Comparison of ENCODE assay signal across 8 cellular contexts in genomic region chr20:52974155-52974554, GRCh38. TPM values are rescaled to one million over a fixed set of nuclear protein-coding genes. Genes with fewer than 3 reads are reported as not detected.
DNase-seq lines count a peak whose midpoint lies in the region; ATAC-seq and TF ChIP-seq lines count a peak whose summit lies in the region.

No MANE protein-coding gene starts in this region.

- H3K36me3 Mint-ChIP-seq in IgD-negative memory B cell, result no peaks in the 10 kb centered on the region
- peaks cover 17% of the 10 kb centered on the region for H3K36me3 Mint-ChIP-seq in activated CD4-positive, alpha-beta T cell treated with anti-CD3 and anti-CD28 coated beads, Interleukin-2, amount 10 ng/mL, durations not matched to agents 24 days and 14 days (ENCODE audit: low read depth)

- peaks cover 24% of the 10 kb centered on the region for H3K27me3 Mint-ChIP-seq in IgD-negative memory B cell
- peaks cover 10% of the 10 kb centered on the region for H3K27me3 Mint-ChIP-seq in activated CD4-positive, alpha-beta T cell treated with anti-CD3 and anti-CD28 coated beads, Interleukin-2, amount 10 ng/mL, durations not matched to agents 24 days and 14 days

- no peak for TF ChIP-seq CTCF in fibroblast of villous mesenchyme (IDR thresholded peaks at IDR 0.05; ENCODE audit: insufficient read depth, low read depth, low read length)

- peak overlapping the region; percentile 72 to 80 (median 80) for H3K27ac Mint-ChIP-seq in IgD-negative memory B cell
- H3K27ac Mint-ChIP-seq in activated CD4-positive, alpha-beta T cell treated with anti-CD3 and anti-CD28 coated beads, Interleukin-2, amount 10 ng/mL, durations not matched to agents 24 days and 14 days, result peak overlapping the region; percentile 98

- H3K4me1 Mint-ChIP-seq in IgD-negative memory B cell, result peaks cover 6 to 26% (median 15%) of the 10 kb centered on the region in 3 donors
- peaks cover 35% of the 10 kb centered on the region for H3K4me1 Mint-ChIP-seq in activated CD4-positive, alpha-beta T cell treated with anti-CD3 and anti-CD28 coated beads, Interleukin-2, amount 10 ng/mL, durations not matched to agents 24 days and 14 days

- intact Hi-C loops in activated CD4-positive, alpha-beta T cell treated with anti-CD3 and anti-CD28 coated beads, Interleukin-2, amount 10 ng/mL, durations not matched to agents 24 days and 14 days (cut with micrococcal nuclease), result loop anchor here (1.0 to 10.0 kb wide), 6 partner anchors 27 to 731 kb away; partner anchors contain the start of gene ZNF217

- H3K9me3 Mint-ChIP-seq in IgD-negative memory B cell, result peaks cover 0 to 1% (median 0%) of the 10 kb centered on the region in 3 donors
- H3K9me3 Mint-ChIP-seq in activated CD4-positive, alpha-beta T cell treated with anti-CD3 and anti-CD28 coated beads, Interleukin-2, amount 10 ng/mL, durations not matched to agents 24 days and 14 days, result no peaks in the 10 kb centered on the region

- DNase-seq in activated CD4-positive, alpha-beta T cell treated with anti-CD3 and anti-CD28 coated beads, Interleukin-2, amount 10 ng/mL, durations not matched to agents 24 days and 14 days, result peak; percentile 82
- no peak for DNase-seq in fibroblast of villous mesenchyme (ENCODE audit: low read depth)
- peak; percentile 40 to 45 for DNase-seq in stimulated activated CD4-positive, alpha-beta T cell treated with anti-CD3 and anti-CD28 coated beads, Interleukin-2, amount 100 ng/mL, for 24 hours
- DNase-seq in NCI-H526 treated with DMSO at 0.1 percent for 48 hours (lab: John Stamatoyannopoulos, UW), result no peak
- DNase-seq in HuH-7 (ENCODE audit: low spot score), result no peak
- no peak for DNase-seq in activated CD8-positive, alpha-beta memory T cell treated with anti-CD3 and anti-CD28 coated beads for 24 hours

- H3K4me3 ChIP-seq in fibroblast of villous mesenchyme (ENCODE audit: low read depth, low read length), result peak overlapping the region; percentile 56

- ATAC-seq in HG03045 (IDR thresholded peaks at IDR 0.05; ENCODE audit: unreplicated experiment), result no peak

- H3K4me3 Mint-ChIP-seq in IgD-negative memory B cell, result peak overlapping the region; percentile 86 to 96 (median 92)
- peak overlapping the region; percentile 98 for H3K4me3 Mint-ChIP-seq in activated CD4-positive, alpha-beta T cell treated with anti-CD3 and anti-CD28 coated beads, Interleukin-2, amount 10 ng/mL, durations not matched to agents 24 days and 14 days

RNA-seq across cellular contexts. Expression of gene TSHZ2, which starts 2.0 kb away (rescaled TPM):
- polyA plus RNA-seq in IgD-negative memory B cell, result 0.73 TPM
- 28.0 and 29.5 TPM in 2 replicates for total RNA-seq in activated CD4-positive, alpha-beta T cell treated with anti-CD3 and anti-CD28 coated beads, Interleukin-2, amount 10 ng/mL, durations not matched to agents 24 days and 14 days
- 2.3 and 2.6 TPM in 2 replicates for total RNA-seq in fibroblast of villous mesenchyme

Comparison
In these comparisons a context has a peak if more than half of its experiments do, and no peak if none do; other contexts are left out.
1. DNase-seq: peak in activated CD4-positive, alpha-beta T cell treated with anti-CD3 and anti-CD28 coated beads, Interleukin-2, amount 10 ng/mL, durations not matched to agents 24 days and 14 days (single experiment) and stimulated activated CD4-positive, alpha-beta T cell treated with anti-CD3 and anti-CD28 coated beads, Interleukin-2, amount 100 ng/mL, for 24 hours (2 of 2); none in fibroblast of villous mesenchyme (single experiment), NCI-H526 treated with DMSO at 0.1 percent for 48 hours (single experiment), HuH-7 (single experiment) and activated CD8-positive, alpha-beta memory T cell treated with anti-CD3 and anti-CD28 coated beads for 24 hours (single experiment).